33 cellular contexts compared by ENCODE assay signal in genomic region chr1:64499011-64499410, GRCh38. TPM values are rescaled to one million over a fixed set of nuclear protein-coding genes. Genes with fewer than 3 reads are reported as not detected.
"Had no signal": no experiment of that assay in that cellular context is flagged by ENCODE, and none has a peak within 500 bp of the region (broad histone marks: within the 10 kb centered on the region; RNA-seq: fewer than 3 reads in every experiment).

No MANE protein-coding gene starts in this region.

- H3K9me3 ChIP-seq: body of pancreas, breast epithelium, colonic mucosa, esophagus muscularis mucosa, gastrocnemius medialis, heart left ventricle had no signal

- H3K27me3 ChIP-seq: body of pancreas, breast epithelium, cardiac muscle cell, colonic mucosa, dorsolateral prefrontal cortex, esophagus muscularis mucosa, foreskin keratinocyte, gastrocnemius medialis, heart left ventricle had no signal

- H3K27ac Mint-ChIP-seq: activated CD4-positive, alpha-beta T cell treated with anti-CD3 and anti-CD28 coated beads for 36 hours; activated CD4-positive, alpha-beta T cell treated with anti-CD3 and anti-CD28 coated beads, Interleukin-2, amount 10 ng/mL, durations not matched to agents 7 days and 5 days; activated CD8-positive, alpha-beta T cell treated with anti-CD3 and anti-CD28 coated beads for 36 hours; activated naive CD8-positive, alpha-beta T cell; activated T-helper 17 cell treated with anti-CD3 and anti-CD28 coated beads, Interleukin-2, amount 50 U/mL, for 72 hours; dendritic cell treated with granulocyte-macrophage colony-stimulating factor and Interleukin-4, amounts not matched to agents 40 ng/mL and 50 ng/mL, for 4 days; endodermal cell had no signal

- H3K27ac ChIP-seq: body of pancreas, breast epithelium, cardiac muscle cell, colonic mucosa, dorsolateral prefrontal cortex, esophagus muscularis mucosa, foreskin keratinocyte, gastrocnemius medialis, heart left ventricle had no signal

- H3K9me3 Mint-ChIP-seq: activated CD4-positive, alpha-beta T cell treated with anti-CD3 and anti-CD28 coated beads, Interleukin-2, amount 10 ng/mL, durations not matched to agents 7 days and 5 days; activated CD8-positive, alpha-beta T cell treated with anti-CD3 and anti-CD28 coated beads for 36 hours; activated T-cell treated with anti-CD3 and anti-CD28 coated beads, Interleukin-2, amount 50 U/mL, for 4 hours; activated T-helper 17 cell treated with anti-CD3 and anti-CD28 coated beads, Interleukin-2, amount 50 U/mL, for 72 hours; dendritic cell treated with granulocyte-macrophage colony-stimulating factor and Interleukin-4, amounts not matched to agents 40 ng/mL and 50 ng/mL, for 4 days; endodermal cell had no signal

- DNase-seq: activated CD4-positive, alpha-beta T cell treated with anti-CD3 and anti-CD28 coated beads for 36 hours; activated CD4-positive, alpha-beta T cell treated with anti-CD3 and anti-CD28 coated beads, Interleukin-2, amount 10 ng/mL, durations not matched to agents 7 days and 5 days; activated CD4-positive, alpha-beta T cell treated with anti-CD3 and anti-CD28 coated beads, Interleukin-2, amount 50 U/mL, for 48 hours; activated CD4-positive, CD25-positive, alpha-beta regulatory T cell; activated CD4-positive, CD25-positive, alpha-beta regulatory T cell treated with anti-CD3 and anti-CD28 coated beads, Interleukin-2, amount 50 U/mL, for 72 hours; activated CD8-positive, alpha-beta memory T cell treated with anti-CD3 and anti-CD28 coated beads for 24 hours; activated CD8-positive, alpha-beta T cell treated with anti-CD3 and anti-CD28 coated beads for 36 hours; activated effector memory CD4-positive, alpha-beta T cell treated with Interleukin-2 at 50 U/mL for 16 hours; activated gamma-delta T cell treated with Interleukin-2 at 50 U/mL for 16 hours; activated naive CD4-positive, alpha-beta T cell treated with anti-CD3 and anti-CD28 coated beads, Interleukin-2, amount 50 U/mL, for 16 hours; activated naive CD4-positive, alpha-beta T cell treated with Interleukin-2 at 50 U/mL for 16 hours; activated T-cell treated with anti-CD3 and anti-CD28 coated beads, Interleukin-2, amount 50 U/mL, for 4 hours; amniotic stem cell; anterior cingulate cortex; body of pancreas; central memory CD4-positive, alpha-beta T cell; cerebellar nuclear complex; colonic mucosa; dorsolateral prefrontal cortex; effector memory CD4-positive, alpha-beta T cell; endodermal cell; foreskin keratinocyte; gastrocnemius medialis; glutamatergic neuron; heart left ventricle; T-helper 2 cell had no signal

- H3K4me3 Mint-ChIP-seq: activated CD4-positive, alpha-beta T cell treated with anti-CD3 and anti-CD28 coated beads for 36 hours; activated CD4-positive, alpha-beta T cell treated with anti-CD3 and anti-CD28 coated beads, Interleukin-2, amount 10 ng/mL, durations not matched to agents 7 days and 5 days; activated CD8-positive, alpha-beta T cell treated with anti-CD3 and anti-CD28 coated beads for 36 hours; activated naive CD8-positive, alpha-beta T cell; activated T-cell treated with anti-CD3 and anti-CD28 coated beads, Interleukin-2, amount 50 U/mL, for 4 hours; activated T-helper 17 cell treated with anti-CD3 and anti-CD28 coated beads, Interleukin-2, amount 50 U/mL, for 72 hours; dendritic cell treated with granulocyte-macrophage colony-stimulating factor and Interleukin-4, amounts not matched to agents 40 ng/mL and 50 ng/mL, for 4 days; endodermal cell had no signal

- H3K36me3 Mint-ChIP-seq: activated naive CD8-positive, alpha-beta T cell had no signal

- ATAC-seq: activated CD4-positive, alpha-beta T cell treated with anti-CD3 and anti-CD28 coated beads for 36 hours; activated CD8-positive, alpha-beta T cell treated with anti-CD3 and anti-CD28 coated beads for 36 hours; activated T-cell treated with anti-CD3 and anti-CD28 coated beads, Interleukin-2, amount 50 U/mL, for 4 hours; activated T-helper 17 cell treated with anti-CD3 and anti-CD28 coated beads, Interleukin-2, amount 50 U/mL, for 72 hours; body of pancreas; foreskin keratinocyte; gastrocnemius medialis; heart left ventricle had no signal

- H3K36me3 ChIP-seq: breast epithelium, cardiac muscle cell, colonic mucosa, esophagus muscularis mucosa, gastrocnemius medialis, heart left ventricle had no signal

- H3K4me3 ChIP-seq: body of pancreas, breast epithelium, cardiac muscle cell, colonic mucosa, dorsolateral prefrontal cortex, esophagus muscularis mucosa, gastrocnemius medialis, heart left ventricle had no signal

- H3K4me1 Mint-ChIP-seq: activated T-helper 17 cell treated with anti-CD3 and anti-CD28 coated beads, Interleukin-2, amount 50 U/mL, for 72 hours had no signal

- H3K4me1 ChIP-seq: colonic mucosa, foreskin keratinocyte had no signal

- H3K27me3 Mint-ChIP-seq: activated CD8-positive, alpha-beta T cell treated with anti-CD3 and anti-CD28 coated beads for 36 hours; activated naive CD8-positive, alpha-beta T cell; dendritic cell treated with granulocyte-macrophage colony-stimulating factor and Interleukin-4, amounts not matched to agents 40 ng/mL and 50 ng/mL, for 4 days had no signal

RNA-seq across cellular contexts. Expression of gene CACHD1, which starts 29.1 kb away (rescaled TPM):
- total RNA-seq: T-helper 1 cell treated with Interleukin-12 subunit alpha and Interleukin-12 subunit beta and Interleukin-4 antibody, amounts not matched to agents 30 ng/mL and 1 ng/mL, for 36 hours had no signal
